Comparison of ENCODE assay signal across 27 cellular contexts in the genomic region with DNA sequence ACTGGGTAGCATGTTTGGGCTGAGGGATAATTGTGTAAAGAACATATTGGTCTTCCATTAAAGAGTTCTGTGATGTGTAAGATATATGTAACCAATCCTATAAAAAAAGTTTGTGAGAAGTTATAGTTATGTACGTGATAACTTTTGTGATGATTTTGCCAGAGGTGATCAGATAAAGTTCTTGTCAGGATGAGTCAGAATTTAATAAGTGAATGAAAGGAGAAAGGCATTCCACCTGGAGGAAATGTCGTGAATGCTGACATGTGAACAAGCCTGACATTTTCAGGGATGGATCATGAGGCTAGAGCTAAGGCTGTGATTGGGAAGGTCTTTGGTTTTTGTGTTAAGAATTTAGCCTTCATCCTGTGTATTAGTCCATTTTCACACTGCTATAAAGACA.
"Had no signal": no experiment of that assay in that cellular context is flagged by ENCODE, and none has a peak within 500 bp of the region (broad histone marks: within the 10 kb centered on the region; RNA-seq: fewer than 3 reads in every experiment).

No MANE protein-coding gene starts in this region.

- FAIRE-seq: colon had no signal

- H3K27ac ChIP-seq: dorsolateral prefrontal cortex, esophagus muscularis mucosa, neural progenitor cell, psoas muscle, sigmoid colon, thoracic aorta, tibial nerve, upper lobe of left lung had no signal

- H3K36me3 Mint-ChIP-seq: neural progenitor cell; stimulated activated effector memory CD8-positive, alpha-beta T cell treated with anti-CD3 and anti-CD28 coated beads, Interleukin-12 subunit alpha, Interleukin-12 subunit beta, amount 100 ng/mL, for 72 hours had no signal

- DNase-seq: cerebellar nuclear complex; dorsolateral prefrontal cortex; effector CD4-positive, alpha-beta T cell; foreskin melanocyte; hypothalamus; immature natural killer cell; islet precursor cell; mesendoderm; midbrain; naive thymus-derived CD4-positive, alpha-beta T cell; posterior cingulate gyrus; psoas muscle; right cardiac atrium; sigmoid colon; stimulated activated CD4-positive, alpha-beta T cell treated with anti-CD3 and anti-CD28 coated beads, Interleukin-2, amount 100 ng/mL, for 24 hours; stimulated activated CD4-positive, alpha-beta T cell treated with anti-CD3 and anti-CD28 coated beads, Interleukin-4, amount 100 ng/mL, for 24 hours; stimulated activated naive CD8-positive, alpha-beta T cell treated with anti-CD3 and anti-CD28 coated beads, Interleukin-15, Interleukin-2, amounts not matched to agents 100 U/mL and 50 U/mL, for 24 hours; substantia nigra; upper lobe of left lung had no signal

- H3K4me3 ChIP-seq: dorsolateral prefrontal cortex, esophagus muscularis mucosa, neural progenitor cell, psoas muscle, sigmoid colon, thoracic aorta, tibial nerve, upper lobe of left lung had no signal

- H3K4me1 Mint-ChIP-seq: immature natural killer cell; naive thymus-derived CD4-positive, alpha-beta T cell had no signal

- ATAC-seq: left lobe of liver; naive thymus-derived CD4-positive, alpha-beta T cell; psoas muscle; right cardiac atrium; stimulated activated effector memory CD8-positive, alpha-beta T cell treated with anti-CD3 and anti-CD28 coated beads, Interleukin-12 subunit alpha, Interleukin-12 subunit beta, amount 100 ng/mL, for 72 hours; stimulated activated naive CD8-positive, alpha-beta T cell treated with anti-CD3 and anti-CD28 coated beads, Interleukin-15, Interleukin-2, amounts not matched to agents 100 U/mL and 50 U/mL, for 24 hours had no signal

- H3K9me3 Mint-ChIP-seq: immature natural killer cell had no signal

- H3K36me3 ChIP-seq: esophagus muscularis mucosa, neural progenitor cell, sigmoid colon, thoracic aorta, tibial nerve, upper lobe of left lung had no signal

- H3K27me3 ChIP-seq: dorsolateral prefrontal cortex, esophagus muscularis mucosa, neural progenitor cell, sigmoid colon, tibial nerve, upper lobe of left lung had no signal

- H3K4me3 Mint-ChIP-seq: immature natural killer cell; naive thymus-derived CD4-positive, alpha-beta T cell; nephron; neural progenitor cell; stimulated activated effector memory CD8-positive, alpha-beta T cell treated with anti-CD3 and anti-CD28 coated beads, Interleukin-12 subunit alpha, Interleukin-12 subunit beta, amount 100 ng/mL, for 72 hours had no signal

- H3K27ac Mint-ChIP-seq: immature natural killer cell; naive thymus-derived CD4-positive, alpha-beta T cell; nephron; neural progenitor cell; stimulated activated effector memory CD8-positive, alpha-beta T cell treated with anti-CD3 and anti-CD28 coated beads, Interleukin-12 subunit alpha, Interleukin-12 subunit beta, amount 100 ng/mL, for 72 hours had no signal
